Comparison of ENCODE assay signal across 1 cellular context in genomic region chr19:56071151-56071550, GRCh38.
TF ChIP-seq lines count a peak whose summit lies in the region.

No MANE protein-coding gene starts in this region.

TF ChIP-seq in K562, 482 proteins besides CTCF, POLR2A, EP300 and RAD21:
- TF ChIP-seq RERE (CRISPR knock-in tag; IDR thresholded peaks at IDR 0.05; ENCODE audit: borderline replicate concordance): no peak
- no peak for TF ChIP-seq TRIM25 (IDR thresholded peaks at IDR 0.05; ENCODE audit: borderline replicate concordance)
- no peak for TF ChIP-seq PHF21A (IDR thresholded peaks at IDR 0.05; ENCODE audit: borderline replicate concordance, low read depth)
- no peak for TF ChIP-seq ZNF217 (CRISPR knock-in tag; IDR thresholded peaks at IDR 0.05)
